In the genomic region with DNA sequence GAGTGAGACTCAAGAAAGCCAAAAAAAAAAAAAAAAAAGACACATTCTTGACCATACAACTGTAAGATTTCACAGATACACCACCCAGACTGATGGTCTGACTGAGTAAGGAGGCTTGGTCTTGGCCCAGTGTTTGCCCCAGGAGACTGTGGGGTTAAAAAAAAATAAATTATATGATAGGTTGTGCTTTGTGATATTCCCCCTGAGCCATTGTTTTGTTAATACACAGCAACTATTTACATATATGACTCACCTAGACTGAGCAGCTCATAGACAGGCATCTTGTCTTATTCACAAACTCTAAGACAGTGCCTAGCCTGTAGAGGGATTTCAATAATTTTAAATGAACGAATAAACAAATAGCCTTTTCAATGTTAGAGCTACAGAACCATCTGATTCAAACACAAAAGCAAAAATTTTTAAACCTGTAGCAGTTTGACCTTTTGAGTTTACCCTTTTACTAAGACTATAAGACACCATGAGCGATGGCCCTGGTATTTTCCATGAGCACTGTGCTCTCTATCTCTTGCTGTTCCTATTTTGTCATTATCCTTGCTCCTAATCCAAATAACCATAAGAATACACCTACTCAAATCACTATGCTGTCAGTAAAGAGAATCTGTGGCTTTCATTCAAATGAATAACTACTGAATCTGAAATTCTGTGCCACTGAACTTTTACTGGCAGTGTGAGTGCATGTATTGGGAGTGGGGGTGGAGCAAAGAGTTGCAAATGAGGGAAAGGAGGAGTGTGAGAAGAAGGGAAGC, we compare ENCODE assay signal across 16 cellular contexts.
DNase-seq lines count a peak whose midpoint lies in the region; ATAC-seq and TF ChIP-seq lines count a peak whose summit lies in the region.
"Had no signal": no experiment of that assay in that cellular context is flagged by ENCODE, and none has a peak within 500 bp of the region (broad histone marks: within the 10 kb centered on the region; RNA-seq: fewer than 3 reads in every experiment).

No MANE protein-coding gene starts in this region.

- H3K36me3 ChIP-seq in MG63, result no peaks in the 10 kb centered on the region
- no peaks in the 10 kb centered on the region for H3K36me3 ChIP-seq in mesenchymal stem cell (ENCODE audit: control insufficient read depth in 1 of 2, insufficient read depth in 2 of 2, low read depth in 1 of 2, low read length in 2 of 2)
- H3K36me3 ChIP-seq: SJCRH30, thyroid gland had no signal

- H3K27ac ChIP-seq in mesenchymal stem cell (ENCODE audit: low read length, poor library complexity, severe bottlenecking), result peak overlapping the region; percentile 5
- H3K27ac ChIP-seq: SJCRH30, thyroid gland had no signal

- H3K27me3 ChIP-seq in MG63 (no peaks in the 10 kb centered on the region), mesenchymal stem cell (ENCODE audit: control insufficient read depth in 1 of 2, insufficient read depth in 1 of 2, low read length in 2 of 2) (no peaks in the 10 kb centered on the region)
- H3K27me3 ChIP-seq: SJCRH30, thyroid gland had no signal

- no peak overlapping the region for H4K91ac ChIP-seq in mesenchymal stem cell (ENCODE audit: low read length)

- H3K4me2 ChIP-seq in mesenchymal stem cell (ENCODE audit: low read length, poor library complexity, severe bottlenecking), result no peak overlapping the region

- no peak overlapping the region for H2BK15ac ChIP-seq in mesenchymal stem cell (ENCODE audit: low read depth, poor library complexity, severe bottlenecking)

- no peak overlapping the region for H4K8ac ChIP-seq in mesenchymal stem cell (ENCODE audit: low read length)

- TF ChIP-seq CTCF in choroid plexus epithelial cell (conservative IDR thresholded peaks at IDR 0.05; ENCODE audit: low read depth, low read length), result no peak

- ATAC-seq in HG03460 (IDR thresholded peaks at IDR 0.05; ENCODE audit: unreplicated experiment), result no peak
- ATAC-seq: GM12878, mucosa of descending colon had no signal

- no peak overlapping the region for H3K9ac ChIP-seq in mesenchymal stem cell (ENCODE audit: low read length)

- H3K23ac ChIP-seq in mesenchymal stem cell (ENCODE audit: low read length in 2 of 2), result no peak overlapping the region

- no peaks in the 10 kb centered on the region for H3K79me1 ChIP-seq in mesenchymal stem cell (replicated peaks; ENCODE audit: low read length, poor library complexity, severe bottlenecking)

- no peak overlapping the region for H2BK5ac ChIP-seq in mesenchymal stem cell (ENCODE audit: low read depth, low read length, poor library complexity, severe bottlenecking)

- H2BK12ac ChIP-seq in mesenchymal stem cell (ENCODE audit: low read length in 2 of 2), result no peak overlapping the region

- WGBS in mesenchymal stem cell, result 82% methylated on average over 2 of the region's 2 CpGs

- H3K14ac ChIP-seq in mesenchymal stem cell (ENCODE audit: low read length in 2 of 2), result no peak overlapping the region

- H3K4me3 ChIP-seq in MG63 (no peak overlapping the region), choroid plexus epithelial cell (ENCODE audit: low read depth, low read length) (no peak overlapping the region), mesenchymal stem cell (ENCODE audit: insufficient read depth in 1 of 2, low read depth in 1 of 2, low read length in 2 of 2) (no peak overlapping the region)
- H3K4me3 ChIP-seq: GM12878, mucosa of descending colon, SJCRH30, thyroid gland had no signal

- H3K4ac ChIP-seq in mesenchymal stem cell (ENCODE audit: low read depth in 1 of 2, low read length in 2 of 2), result no peak overlapping the region

- no peak overlapping the region for H2AK5ac ChIP-seq in mesenchymal stem cell (ENCODE audit: low read length, severe bottlenecking)

- no peak overlapping the region for H2BK120ac ChIP-seq in mesenchymal stem cell (ENCODE audit: low read depth, low read length)

- DNase-seq in Daoy (ENCODE audit: low read depth) (peak; percentile 42), MG63 (peak; percentile 49), choroid plexus epithelial cell (ENCODE audit: low read depth) (peak; percentile 39), mesenchymal stem cell (peak; percentile 59), epidermal melanocyte (ENCODE audit: insufficient read length, low spot score) (no peak), COR-L47 (lab: John Stamatoyannopoulos, UW) (no peak)
- DNase-seq in activated naive CD4-positive, alpha-beta T cell (lab: John Stamatoyannopoulos, UW), result no peak
- DNase-seq: activated naive CD4-positive, alpha-beta T cell treated with Interleukin-2 at 50 U/mL for 16 hours; DMS153; islet precursor cell; mucosa of descending colon; NCI-H1930; SJCRH30; thyroid gland had no signal

- H2AFZ ChIP-seq in mesenchymal stem cell (ENCODE audit: low read depth, low read length), result no peak overlapping the region

- H3K9me3 ChIP-seq in MG63, result 0 out of 2 replicates have a peak, but pooled peaks cover 2% of the 10 kb centered on the region
- H3K9me3 ChIP-seq in mesenchymal stem cell (ENCODE audit: control insufficient read depth, low read length), result no peaks in the 10 kb centered on the region
- H3K9me3 ChIP-seq: mucosa of descending colon, SJCRH30, thyroid gland had no signal

- H3K18ac ChIP-seq in mesenchymal stem cell (ENCODE audit: low read depth in 1 of 2, low read length in 2 of 2), result no peak overlapping the region

- H3K4me1 ChIP-seq in mesenchymal stem cell (ENCODE audit: control insufficient read depth, insufficient read depth, low read depth, low read length), result peaks cover 13% of the 10 kb centered on the region
- H3K4me1 ChIP-seq: SJCRH30 had no signal

Comparison
In these comparisons a context has a peak if more than half of its experiments do, and no peak if none do; other contexts are left out.
1. DNase-seq: peak in Daoy (single experiment), MG63 (single experiment), choroid plexus epithelial cell (single experiment) and mesenchymal stem cell (single experiment); none in epidermal melanocyte (single experiment), COR-L47 (single experiment) and activated naive CD4-positive, alpha-beta T cell (0 of 4).